Comparison of ENCODE assay signal across 18 cellular contexts in the genomic region with DNA sequence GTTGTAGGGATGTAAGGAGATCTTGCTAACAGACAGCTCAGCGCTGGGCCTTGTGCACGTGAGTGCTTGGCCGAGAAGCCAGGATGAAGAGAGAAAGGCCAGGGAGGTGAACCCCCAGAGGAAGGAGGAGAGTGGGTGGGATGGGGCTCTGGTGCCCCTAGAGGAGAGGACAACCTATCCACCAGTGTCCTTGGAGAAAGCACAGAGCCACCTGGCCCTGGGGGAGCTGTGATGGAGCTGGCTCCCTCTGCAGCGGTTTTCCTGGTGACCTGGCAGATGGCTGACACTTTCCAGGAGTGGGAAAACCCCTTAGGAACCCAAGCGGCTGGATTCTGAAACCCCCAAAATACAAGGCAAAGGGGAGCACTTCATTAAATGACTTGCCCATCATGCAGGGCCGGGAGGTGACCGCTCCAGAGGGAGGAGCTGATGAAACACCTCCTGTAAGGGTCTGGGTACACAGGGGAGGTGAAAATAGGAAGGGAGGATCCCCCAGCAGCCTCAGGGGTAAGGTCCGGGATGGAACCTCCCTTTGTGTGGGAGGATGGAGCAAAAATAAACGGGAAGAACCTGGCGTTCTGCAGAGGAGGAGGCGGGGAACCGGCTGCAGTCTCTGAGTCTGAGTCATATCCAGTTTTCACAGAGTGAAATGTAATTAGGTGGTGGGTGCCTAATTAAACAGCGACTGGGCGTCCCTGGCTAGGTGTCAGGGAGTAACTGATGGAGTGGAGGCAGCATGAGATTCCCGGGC.
DNase-seq lines count a peak whose midpoint lies in the region; ATAC-seq, FAIRE-seq and TF ChIP-seq lines count a peak whose summit lies in the region.
"Had no signal": no experiment of that assay in that cellular context is flagged by ENCODE, and none has a peak within 500 bp of the region (broad histone marks: within the 10 kb centered on the region; RNA-seq: fewer than 3 reads in every experiment).

No MANE protein-coding gene starts in this region.

- H3K27ac ChIP-seq in left lung: no peak overlapping the region
- H3K27ac ChIP-seq in upper lobe of right lung: no peak overlapping the region
- H3K27ac ChIP-seq: SK-N-MC, tibial artery had no signal

- no peak for ATAC-seq in activated naive CD8-positive, alpha-beta T cell treated with anti-CD3 and anti-CD28 coated beads, Interleukin-2, amount 50 U/mL, for 24 hours
- peak; percentile 62 for ATAC-seq in left lung
- ATAC-seq in upper lobe of right lung: peak; percentile 78
- no peak for ATAC-seq in T-cell (replicated peaks in 1 of 4)

- H3K4me3 Mint-ChIP-seq in activated naive CD8-positive, alpha-beta T cell: no peak overlapping the region
- no peak overlapping the region for H3K4me3 Mint-ChIP-seq in activated naive CD8-positive, alpha-beta T cell treated with anti-CD3 and anti-CD28 coated beads, Interleukin-2, amount 50 U/mL, for 24 hours
- H3K4me3 Mint-ChIP-seq in T-cell: no peak overlapping the region
- H3K4me3 Mint-ChIP-seq: activated T-cell treated with anti-CD3 and anti-CD28 coated beads, Interleukin-2, amount 50 U/mL, for 24 hours; H9 had no signal

- H3K36me3 ChIP-seq in bronchial epithelial cell (ENCODE audit: control insufficient read depth, insufficient read depth, low read length) (no peaks in the 10 kb centered on the region), left lung (no peaks in the 10 kb centered on the region), upper lobe of right lung (no peaks in the 10 kb centered on the region)

- no peak overlapping the region for H3K4me3 ChIP-seq in bronchial epithelial cell (ENCODE audit: low read depth, low read length)
- no peak overlapping the region for H3K4me3 ChIP-seq in left lung
- no peak overlapping the region for H3K4me3 ChIP-seq in upper lobe of right lung
- H3K4me3 ChIP-seq: SK-N-MC, tibial artery had no signal

- TF ChIP-seq CTCF in bronchial epithelial cell (IDR thresholded peaks at IDR 0.05; ENCODE audit: insufficient read depth, low read length, severe bottlenecking) (no peak), left lung (IDR thresholded peaks at IDR 0.05) (no peak), upper lobe of right lung (IDR thresholded peaks at IDR 0.05) (no peak)

- intact Hi-C loops in left lung (cut with DNase I): no loop called here
- intact Hi-C loops in upper lobe of right lung (cut with DNase I): no loop called here

- CTCF ChIA-PET in T-cell (lab: Charles Lee): no interaction called here

- H3K9me3 ChIP-seq in left lung (no peaks in the 10 kb centered on the region), upper lobe of right lung (no peaks in the 10 kb centered on the region)
- H3K9me3 ChIP-seq: tibial artery had no signal

- H3K4me1 ChIP-seq in left lung: peaks cover 0 to 5% of the 10 kb centered on the region in 2 donors
- peaks cover 3% of the 10 kb centered on the region for H3K4me1 ChIP-seq in upper lobe of right lung

- POLR2A ChIA-PET in T-cell (lab: Charles Lee): no interaction called here

- no peaks in the 10 kb centered on the region for H3K36me3 Mint-ChIP-seq in activated naive CD8-positive, alpha-beta T cell
- H3K36me3 Mint-ChIP-seq in activated naive CD8-positive, alpha-beta T cell treated with anti-CD3 and anti-CD28 coated beads, Interleukin-2, amount 50 U/mL, for 24 hours (ENCODE audit: low read depth): no peaks in the 10 kb centered on the region
- no peaks in the 10 kb centered on the region for H3K36me3 Mint-ChIP-seq in T-cell

- no peaks in the 10 kb centered on the region for H3K9me3 Mint-ChIP-seq in activated naive CD8-positive, alpha-beta T cell (ENCODE audit: low read depth)
- no peaks in the 10 kb centered on the region for H3K9me3 Mint-ChIP-seq in activated naive CD8-positive, alpha-beta T cell treated with anti-CD3 and anti-CD28 coated beads, Interleukin-2, amount 50 U/mL, for 24 hours
- no peaks in the 10 kb centered on the region for H3K9me3 Mint-ChIP-seq in T-cell
- H3K9me3 Mint-ChIP-seq: activated T-cell treated with anti-CD3 and anti-CD28 coated beads, Interleukin-2, amount 50 U/mL, for 24 hours; H9 had no signal

- H3K27me3 ChIP-seq in bronchial epithelial cell (ENCODE audit: control insufficient read depth, insufficient read depth, low read length) (no peaks in the 10 kb centered on the region), left lung (peaks cover 0 to 4% of the 10 kb centered on the region in 2 donors), upper lobe of right lung (no peaks in the 10 kb centered on the region)
- H3K27me3 ChIP-seq: tibial artery had no signal

- peak overlapping the region; percentile 25 for H3K27ac Mint-ChIP-seq in activated naive CD8-positive, alpha-beta T cell
- no peak overlapping the region for H3K27ac Mint-ChIP-seq in activated naive CD8-positive, alpha-beta T cell treated with anti-CD3 and anti-CD28 coated beads, Interleukin-2, amount 50 U/mL, for 24 hours
- H3K27ac Mint-ChIP-seq in T-cell: no peak overlapping the region
- H3K27ac Mint-ChIP-seq: activated T-cell treated with anti-CD3 and anti-CD28 coated beads, Interleukin-2, amount 50 U/mL, for 24 hours had no signal

- no peak for DNase-seq in activated naive CD8-positive, alpha-beta T cell treated with anti-CD3 and anti-CD28 coated beads, Interleukin-2, amount 50 U/mL, for 24 hours
- DNase-seq in bronchial epithelial cell (ENCODE audit: low read depth): peak; percentile 30
- no peak for DNase-seq in left lung
- DNase-seq in upper lobe of right lung: no peak
- DNase-seq in T-cell: no peak
- DNase-seq in NCI-H2227 treated with DMSO at 0.1 percent for 48 hours (lab: John Stamatoyannopoulos, UW): no peak
- DNase-seq in dedifferentiated amniotic fluid mesenchymal stem cell (ENCODE audit: extremely low spot score): no peak
- DNase-seq: 8988T; activated CD4-positive, CD25-positive, alpha-beta regulatory T cell; activated T-cell treated with anti-CD3 and anti-CD28 coated beads, Interleukin-2, amount 50 U/mL, for 24 hours; aorta; Calu3; H9; NCI-H1417 treated with DMSO at 0.1 percent for 48 hours; small intestine; tibial artery had no signal

- no peaks in the 10 kb centered on the region for H3K4me1 Mint-ChIP-seq in activated naive CD8-positive, alpha-beta T cell (ENCODE audit: low read depth)
- no peaks in the 10 kb centered on the region for H3K4me1 Mint-ChIP-seq in activated naive CD8-positive, alpha-beta T cell treated with anti-CD3 and anti-CD28 coated beads, Interleukin-2, amount 50 U/mL, for 24 hours
- H3K4me1 Mint-ChIP-seq in T-cell: no peaks in the 10 kb centered on the region

- no peaks in the 10 kb centered on the region for H3K27me3 Mint-ChIP-seq in activated naive CD8-positive, alpha-beta T cell
- H3K27me3 Mint-ChIP-seq in activated naive CD8-positive, alpha-beta T cell treated with anti-CD3 and anti-CD28 coated beads, Interleukin-2, amount 50 U/mL, for 24 hours: peaks cover 5% of the 10 kb centered on the region
- H3K27me3 Mint-ChIP-seq in T-cell: peaks cover 0 to 9% of the 10 kb centered on the region in 2 donors

- no peak for FAIRE-seq in bronchial epithelial cell (lab: Jason Lieb, UNC)
- FAIRE-seq: small intestine had no signal

Comparison
In these comparisons a context has a peak if more than half of its experiments do, and no peak if none do; other contexts are left out.
1. ATAC-seq: peak in left lung (single experiment) and upper lobe of right lung (single experiment); none in activated naive CD8-positive, alpha-beta T cell treated with anti-CD3 and anti-CD28 coated beads, Interleukin-2, amount 50 U/mL, for 24 hours (single experiment) and T-cell (0 of 4).